ENCODE assay signal across 34 cellular contexts in genomic region chr10:94549221-94549620, GRCh38. TPM values are rescaled to one million over a fixed set of nuclear protein-coding genes. Genes with fewer than 3 reads are reported as not detected.
DNase-seq lines count a peak whose midpoint lies in the region; ATAC-seq and TF ChIP-seq lines count a peak whose summit lies in the region.
"Had no signal": no experiment of that assay in that cellular context is flagged by ENCODE, and none has a peak within 500 bp of the region (broad histone marks: within the 10 kb centered on the region; RNA-seq: fewer than 3 reads in every experiment).

No MANE protein-coding gene starts in this region.

- H3K9ac ChIP-seq in DND-41 (ENCODE audit: low read depth, low read length) (no peak overlapping the region), iPS-18a (ENCODE audit: low read length) (peak overlapping the region; percentile 38)
- H3K9ac ChIP-seq: GM23248 had no signal

- H3K27me3 ChIP-seq in DND-41 (ENCODE audit: insufficient read depth, low read length, poor library complexity) (no peaks in the 10 kb centered on the region), GM23338 (ENCODE audit: insufficient read depth) (no peaks in the 10 kb centered on the region), iPS-18a (ENCODE audit: control insufficient read depth, insufficient read depth, low read length) (no peaks in the 10 kb centered on the region), stomach (no peaks in the 10 kb centered on the region)
- H3K27me3 ChIP-seq: adrenal gland, body of pancreas, pancreas, suprapubic skin, upper lobe of left lung had no signal

- no peak for TF ChIP-seq CTCF in DND-41 (IDR thresholded peaks at IDR 0.05; ENCODE audit: borderline replicate concordance, extremely low read depth, low read length, poor library complexity, severe bottlenecking)
- TF ChIP-seq CTCF in GM23338 (conservative IDR thresholded peaks at IDR 0.05; ENCODE audit: low read depth in 2 of 2), result no peak
- no peak for TF ChIP-seq CTCF in WTC11 (IDR thresholded peaks at IDR 0.05)
- no peak for TF ChIP-seq CTCF in stomach (IDR thresholded peaks at IDR 0.05)

- H2AFZ ChIP-seq in DND-41 (ENCODE audit: low read depth, low read length) (no peak overlapping the region), GM23338 (no peak overlapping the region)
- H2AFZ ChIP-seq: GM23248 had no signal

- H3K36me3 Mint-ChIP-seq in GM23338 (ENCODE audit: low read depth) (peaks cover 74% of the 10 kb centered on the region), WTC11 (peaks cover 45% of the 10 kb centered on the region)
- H3K36me3 Mint-ChIP-seq: immature natural killer cell had no signal

- peak overlapping the region; percentile 41 for H3K27ac Mint-ChIP-seq in GM23338
- peak overlapping the region; percentile 93 for H3K27ac Mint-ChIP-seq in WTC11
- H3K27ac Mint-ChIP-seq: activated naive CD4-positive, alpha-beta T cell treated with anti-CD3 and anti-CD28 coated beads for 36 hours; activated T-helper 1 cell treated with anti-CD3 and anti-CD28 coated beads, Interleukin-12 subunit alpha, Interleukin-12 subunit beta, Interleukin-2, Interleukin-4 antibody, amounts not matched to agents 30 ng/mL and 10 ng/mL and 1 ng/mL, durations not matched to agents 14 hours and 24 hours and 36 hours; dendritic cell treated with granulocyte-macrophage colony-stimulating factor and Interleukin-4, amounts not matched to agents 40 ng/mL and 50 ng/mL, for 4 days; IgD-negative memory B cell; immature natural killer cell; stimulated activated naive B cell treated with anti-CD40 and anti-IgM and Interleukin-4, amounts not matched to agents 10 μg/mL and 1 μg/mL and 100 μg/mL, for 72 hours had no signal

- no peak for DNase-seq in DND-41
- DNase-seq in GM23338 (ENCODE audit: low spot score), result peak; percentile 44
- DNase-seq in WTC11 (ENCODE audit: low spot score), result no peak
- DNase-seq in stomach, result no peak
- DNase-seq: activated CD4-positive, alpha-beta T cell treated with anti-CD3 and anti-CD28 coated beads, Interleukin-2, amount 50 U/mL, for 1 hour; activated naive CD4-positive, alpha-beta T cell treated with anti-CD3 and anti-CD28 coated beads for 36 hours; adrenal gland; body of pancreas; C1 segment of cervical spinal cord; COR-L47; DMS53; gastrocnemius medialis; GF-D8; GM23248; immature natural killer cell; left cardiac atrium; NCI-H1048; NCI-H2107; NCI-H446 treated with DMSO at 0.1 percent for 48 hours; NCI-H82; pancreas; retina; SIG-M5; small intestine; stimulated activated naive B cell treated with anti-CD40 and anti-IgM and Interleukin-4, amounts not matched to agents 10 μg/mL and 1 μg/mL and 100 μg/mL, for 72 hours; upper lobe of left lung had no signal

- H3K36me3 ChIP-seq in DND-41 (ENCODE audit: insufficient read depth, low read length) (peaks cover 65% of the 10 kb centered on the region), GM23338 (ENCODE audit: insufficient read depth) (peaks cover 34% of the 10 kb centered on the region; the same call in 1 of the 2 replicates), iPS-18a (ENCODE audit: control insufficient read depth, low read depth, low read length) (peaks cover 50% of the 10 kb centered on the region), stomach (no peaks in the 10 kb centered on the region)
- H3K36me3 ChIP-seq: adrenal gland, gastrocnemius medialis, pancreas, suprapubic skin, upper lobe of left lung had no signal

- H3K4me1 ChIP-seq in DND-41 (ENCODE audit: insufficient read depth, low read length) (peaks cover 41% of the 10 kb centered on the region), GM23338 (ENCODE audit: insufficient read depth) (peaks cover 40% of the 10 kb centered on the region), iPS-18a (ENCODE audit: control insufficient read depth, low read depth, low read length) (peaks cover 14% of the 10 kb centered on the region), stomach (peaks cover 15 to 21% (median 20%) of the 10 kb centered on the region in 4 donors)

- no peak overlapping the region for H3K27ac ChIP-seq in DND-41 (ENCODE audit: low read length)
- H3K27ac ChIP-seq in GM23338 (ENCODE audit: low read depth), result peak overlapping the region; percentile 52
- H3K27ac ChIP-seq in iPS-18a (ENCODE audit: low read length), result no peak overlapping the region
- H3K27ac ChIP-seq in stomach, result no peak overlapping the region
- H3K27ac ChIP-seq: adrenal gland, body of pancreas, gastrocnemius medialis, GM23248, pancreas, suprapubic skin, upper lobe of left lung had no signal

- CTCF ChIA-PET in WTC11 (lab: Charles Lee), result no interaction called here

- POLR2A ChIA-PET in WTC11 (lab: Charles Lee), result no interaction called here

- TF ChIP-seq POLR2A in stomach (IDR thresholded peaks at IDR 0.05), result no peak

- H3K9me2 ChIP-seq in GM23338 (ENCODE audit: insufficient read depth), result no peaks in the 10 kb centered on the region

- ATAC-seq in DND-41 (ENCODE audit: insufficient read depth, low read depth) (no peak), GM23338 (no peak), WTC11 (peak; percentile 10), HG03521 (IDR thresholded peaks at IDR 0.05; ENCODE audit: unreplicated experiment) (no peak), HG02870 (IDR thresholded peaks at IDR 0.05; ENCODE audit: unreplicated experiment) (no peak)
- ATAC-seq: body of pancreas; gastrocnemius medialis; left cardiac atrium; pancreas; stimulated activated naive B cell treated with anti-CD40 and anti-IgM and Interleukin-4, amounts not matched to agents 10 μg/mL and 1 μg/mL and 100 μg/mL, for 72 hours had no signal

- H3K4me3 Mint-ChIP-seq in GM23338, result peak overlapping the region; percentile 53
- peak overlapping the region; percentile 57 for H3K4me3 Mint-ChIP-seq in WTC11
- H3K4me3 Mint-ChIP-seq: activated naive CD4-positive, alpha-beta T cell treated with anti-CD3 and anti-CD28 coated beads for 36 hours; activated T-helper 1 cell treated with anti-CD3 and anti-CD28 coated beads, Interleukin-12 subunit alpha, Interleukin-12 subunit beta, Interleukin-2, Interleukin-4 antibody, amounts not matched to agents 30 ng/mL and 10 ng/mL and 1 ng/mL, durations not matched to agents 14 hours and 24 hours and 36 hours; central memory CD8-positive, alpha-beta T cell; dendritic cell treated with granulocyte-macrophage colony-stimulating factor and Interleukin-4, amounts not matched to agents 40 ng/mL and 50 ng/mL, for 4 days; immature natural killer cell; stimulated activated naive B cell treated with anti-CD40 and anti-IgM and Interleukin-4, amounts not matched to agents 10 μg/mL and 1 μg/mL and 100 μg/mL, for 72 hours had no signal

- intact Hi-C loops in stomach (cut with DNase I; ENCODE audit: low total_unique reads), result no loop called here

- no peaks in the 10 kb centered on the region for H3K9me3 ChIP-seq in DND-41 (ENCODE audit: insufficient read depth, low read length, severe bottlenecking)
- no peaks in the 10 kb centered on the region for H3K9me3 ChIP-seq in iPS-18a (ENCODE audit: control insufficient read depth, low read depth, low read length)
- H3K9me3 ChIP-seq in stomach, result no peaks in the 10 kb centered on the region
- H3K9me3 ChIP-seq: adrenal gland, body of pancreas, gastrocnemius medialis, pancreas, suprapubic skin had no signal

- no peaks in the 10 kb centered on the region; the same call in 1 of the 2 replicates for H3F3A ChIP-seq in GM23338 (replicated peaks; ENCODE audit: low read depth)

- no peak for TF ChIP-seq EP300 in stomach (IDR thresholded peaks at IDR 0.05)

- peaks cover 82% of the 10 kb centered on the region for H3K79me2 ChIP-seq in DND-41 (ENCODE audit: insufficient read depth, low read length)
- peaks cover 89% of the 10 kb centered on the region for H3K79me2 ChIP-seq in GM23338 (replicated peaks; ENCODE audit: insufficient read depth)

- H4K20me1 ChIP-seq in DND-41 (ENCODE audit: insufficient read depth, low read length), result peaks cover 26% of the 10 kb centered on the region; the same call in 1 of the 2 replicates
- H4K20me1 ChIP-seq in GM23338 (replicated peaks; ENCODE audit: insufficient read depth), result peaks cover 33% of the 10 kb centered on the region

- H3K4me3 ChIP-seq in DND-41 (ENCODE audit: low read depth in 1 of 2, low read length in 2 of 2) (no peak overlapping the region), GM23338 (peak overlapping the region; percentile 97), iPS-18a (ENCODE audit: low read length) (peak overlapping the region; percentile 44), stomach (no peak overlapping the region)
- H3K4me3 ChIP-seq: adrenal gland, body of pancreas, gastrocnemius medialis, GM23248, pancreas, suprapubic skin, upper lobe of left lung had no signal

- H3K4me2 ChIP-seq in DND-41 (ENCODE audit: insufficient read depth, low read length) (peak overlapping the region; percentile 43), GM23338 (peak overlapping the region; percentile 92)

- H3K9me3 Mint-ChIP-seq in GM23338 (peaks cover 3% of the 10 kb centered on the region; the same call in 1 of the 3 replicates), WTC11 (no peaks in the 10 kb centered on the region)
- H3K9me3 Mint-ChIP-seq: activated naive CD4-positive, alpha-beta T cell treated with anti-CD3 and anti-CD28 coated beads for 36 hours; activated T-helper 1 cell treated with anti-CD3 and anti-CD28 coated beads, Interleukin-12 subunit alpha, Interleukin-12 subunit beta, Interleukin-2, Interleukin-4 antibody, amounts not matched to agents 30 ng/mL and 10 ng/mL and 1 ng/mL, durations not matched to agents 14 hours and 24 hours and 36 hours; central memory CD8-positive, alpha-beta T cell; dendritic cell treated with granulocyte-macrophage colony-stimulating factor and Interleukin-4, amounts not matched to agents 40 ng/mL and 50 ng/mL, for 4 days; IgD-negative memory B cell; stimulated activated naive B cell treated with anti-CD40 and anti-IgM and Interleukin-4, amounts not matched to agents 10 μg/mL and 1 μg/mL and 100 μg/mL, for 72 hours had no signal

- H3K4me1 Mint-ChIP-seq in GM23338 (peaks cover 25% of the 10 kb centered on the region), WTC11 (peaks cover 44% of the 10 kb centered on the region)

- H3K27me3 Mint-ChIP-seq in GM23338 (ENCODE audit: insufficient read depth, low read depth, poor library complexity) (peaks cover 13% of the 10 kb centered on the region), WTC11 (ENCODE audit: low read depth) (no peaks in the 10 kb centered on the region)
- H3K27me3 Mint-ChIP-seq: central memory CD8-positive, alpha-beta T cell; IgD-negative memory B cell; stimulated activated naive B cell treated with anti-CD40 and anti-IgM and Interleukin-4, amounts not matched to agents 10 μg/mL and 1 μg/mL and 100 μg/mL, for 72 hours had no signal

TF ChIP-seq in GM23338, 12 proteins besides CTCF, POLR2A, EP300 and RAD21:
- no peak for TF ChIP-seq CREB1 (CRISPR knock-in tag; IDR thresholded peaks at IDR 0.05; ENCODE audit: low read depth)
- TF ChIP-seq NANOG (IDR thresholded peaks at IDR 0.05; ENCODE audit: borderline replicate concordance), result peak; percentile 89

RNA-seq across cellular contexts. Expression of gene HELLS, which starts 3.6 kb away (rescaled TPM):
- total RNA-seq in GM23338 (2014; rRNA removed; shearing (Covaris generic)), result 776 and 869 TPM in 2 replicates
- polyA plus RNA-seq in GM23338 (2016; fragmentation: Nextera tagmentation; extraction: Ambion mirVana) (894 and 913 TPM in 2 replicates), stomach (1 to 10 TPM; 2.7 to 6.4 (median 6.3) TPM)
- total RNA-seq in WTC11 (2021) (365 to 419 TPM (median 379 TPM) in 3 replicates), stomach (10 to 100 TPM in 3 of 5 donors, 1 to 10 TPM in 2; 1.7 to 74.2 (median 11.2) TPM)

Comparison
In these comparisons a context has a peak if more than half of its experiments do, and no peak if none do; other contexts are left out.
1. H3K4me3 ChIP-seq: peak in GM23338 (single experiment) and iPS-18a (single experiment); none in DND-41 (0 of 2) and stomach (0 of 4).